Comparison of ENCODE assay signal across 9 cellular contexts in the genomic region with DNA sequence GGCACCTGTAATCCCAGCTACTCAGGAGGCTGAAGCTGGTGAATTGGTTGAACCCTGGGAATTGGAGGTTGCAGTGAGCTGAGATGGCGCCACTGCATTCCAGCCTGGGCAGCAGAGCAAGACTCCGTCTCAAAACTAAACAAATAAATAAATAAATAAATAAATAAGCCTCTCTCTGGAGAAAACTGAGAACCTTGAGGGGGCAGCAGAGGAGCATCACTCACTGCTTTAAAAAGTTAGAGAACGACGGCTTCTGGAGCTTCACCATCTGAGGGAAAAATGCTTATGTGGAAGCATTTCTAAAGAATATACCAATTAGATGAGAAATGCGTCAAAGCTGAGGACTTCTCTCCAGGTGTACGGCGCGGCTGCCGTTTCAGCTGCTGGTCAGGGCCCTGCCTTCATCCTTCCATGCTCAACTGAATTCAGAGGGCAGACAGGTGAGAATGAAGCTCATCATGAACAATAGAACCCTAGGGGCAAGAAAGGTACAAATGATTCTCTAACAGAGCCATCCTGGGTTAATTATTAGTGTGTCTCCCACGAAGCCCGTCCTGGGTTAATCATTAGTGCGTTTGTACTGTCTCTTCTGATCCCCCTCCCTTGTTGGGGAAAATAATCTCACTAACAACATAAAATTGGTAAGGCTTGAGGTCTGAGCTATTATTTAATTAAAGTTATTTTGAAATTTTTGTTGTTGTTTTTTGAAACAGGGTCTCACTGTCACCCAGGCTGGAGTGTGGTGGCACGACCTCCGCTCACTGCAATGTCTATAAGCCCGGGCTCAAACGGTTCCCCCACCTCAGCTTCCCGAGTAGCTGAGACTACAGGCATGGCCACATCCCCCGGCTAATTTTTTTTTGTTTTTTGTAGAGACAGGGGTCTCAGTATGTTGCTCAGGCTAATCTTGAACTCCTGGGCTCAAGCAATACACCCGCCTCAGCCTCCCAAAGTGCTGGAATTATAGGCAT.
DNase-seq lines count a peak whose midpoint lies in the region; ATAC-seq, FAIRE-seq and TF ChIP-seq lines count a peak whose summit lies in the region.
"Had no signal": no experiment of that assay in that cellular context is flagged by ENCODE, and none has a peak within 500 bp of the region (broad histone marks: within the 10 kb centered on the region; RNA-seq: fewer than 3 reads in every experiment).

No MANE protein-coding gene starts in this region.

- peaks cover 5% of the 10 kb centered on the region for H3K4me1 Mint-ChIP-seq in astrocyte (ENCODE audit: low read depth, unreplicated experiment)
- no peaks in the 10 kb centered on the region for H3K4me1 Mint-ChIP-seq in immature natural killer cell
- H3K4me1 Mint-ChIP-seq: naive B cell had no signal

- no peaks in the 10 kb centered on the region for H3K4me1 ChIP-seq in astrocyte (ENCODE audit: insufficient read depth, low read length)
- H3K4me1 ChIP-seq in liver (ENCODE audit: control insufficient read depth in 4 of 4, insufficient read depth in 4 of 4, low read length in 3 of 4) = peaks cover 3 to 15% (median 8%) of the 10 kb centered on the region in 4 donors

- no peak overlapping the region for H3K27ac Mint-ChIP-seq in astrocyte (ENCODE audit: unreplicated experiment)
- no peak overlapping the region for H3K27ac Mint-ChIP-seq in immature natural killer cell
- H3K27ac Mint-ChIP-seq: naive B cell had no signal

- ATAC-seq in GM19324 (IDR thresholded peaks at IDR 0.05; ENCODE audit: low FRiP score, unreplicated experiment) = no peak
- no peak for ATAC-seq in GM18520 (IDR thresholded peaks at IDR 0.05; ENCODE audit: unreplicated experiment)
- no peak for ATAC-seq in HG03565 (IDR thresholded peaks at IDR 0.05; ENCODE audit: unreplicated experiment)

- no peak overlapping the region for H3K27ac ChIP-seq in C4-2B
- H3K27ac ChIP-seq in astrocyte (ENCODE audit: low read depth, low read length) = no peak overlapping the region
- H3K27ac ChIP-seq in liver (ENCODE audit: low read depth in 1 of 2, low read length in 2 of 2) = peak overlapping the region; percentile 39 to 54

- no peaks in the 10 kb centered on the region for H3K36me3 ChIP-seq in astrocyte (ENCODE audit: insufficient read depth, low read length)
- no peaks in the 10 kb centered on the region for H3K36me3 ChIP-seq in liver (ENCODE audit: control insufficient read depth in 4 of 4, insufficient read depth in 3 of 4, low read depth in 1 of 4, low read length in 3 of 4)

- H3K27me3 ChIP-seq in astrocyte (ENCODE audit: insufficient read depth, low read length) (no peaks in the 10 kb centered on the region), liver (ENCODE audit: control insufficient read depth in 4 of 4, insufficient read depth in 4 of 4, low read length in 3 of 4) (no peaks in the 10 kb centered on the region)

- H3K36me3 Mint-ChIP-seq in astrocyte (ENCODE audit: low read depth, unreplicated experiment) (no peaks in the 10 kb centered on the region), immature natural killer cell (no peaks in the 10 kb centered on the region)
- H3K36me3 Mint-ChIP-seq: naive B cell had no signal

- H3K27me3 Mint-ChIP-seq in astrocyte (ENCODE audit: low read depth, unreplicated experiment) (peaks cover 5% of the 10 kb centered on the region), immature natural killer cell (ENCODE audit: low read depth in 3 of 3) (no peaks in the 10 kb centered on the region)

- peak; percentile 32 for DNase-seq in HuH-7 (ENCODE audit: low spot score)
- peak; percentile 25 for DNase-seq in astrocyte (ENCODE audit: low read depth)
- no peak for DNase-seq in immature natural killer cell
- DNase-seq: naive B cell had no signal

- H3K9ac ChIP-seq in astrocyte (ENCODE audit: low read length) = no peak overlapping the region
- H3K9ac ChIP-seq in liver (ENCODE audit: low read depth in 1 of 2, low read length in 2 of 2) = no peak overlapping the region

- peak; percentile 68 to 69 for TF ChIP-seq RAD21 in liver (IDR thresholded peaks at IDR 0.05)

- 24% methylated on average over 19 of the region's 19 CpGs for WGBS in liver

- no peak for FAIRE-seq in astrocyte (lab: Jason Lieb, UNC)

- H3K4me3 ChIP-seq in astrocyte (ENCODE audit: insufficient read depth, low read depth, low read length) (no peak overlapping the region), liver (ENCODE audit: low read depth in 1 of 3, low read length in 3 of 3) (peak overlapping the region in 2 of 3 donors; percentile 13 to 33)

- H3K79me2 ChIP-seq in astrocyte (ENCODE audit: insufficient read depth, low read length) = no peaks in the 10 kb centered on the region

- H3K4me2 ChIP-seq in astrocyte (ENCODE audit: low read length) = no peak overlapping the region

- H3K9me3 Mint-ChIP-seq in astrocyte (ENCODE audit: unreplicated experiment) (peaks cover 2% of the 10 kb centered on the region), immature natural killer cell (no peaks in the 10 kb centered on the region)
- H3K9me3 Mint-ChIP-seq: naive B cell had no signal

- no peak overlapping the region for H3K4me3 Mint-ChIP-seq in astrocyte (ENCODE audit: unreplicated experiment)
- H3K4me3 Mint-ChIP-seq in immature natural killer cell = no peak overlapping the region
- H3K4me3 Mint-ChIP-seq: naive B cell had no signal

- TF ChIP-seq CTCF in C4-2B (conservative IDR thresholded peaks at IDR 0.05) = peak; percentile 39
- TF ChIP-seq CTCF in astrocyte (IDR thresholded peaks at IDR 0.05; ENCODE audit: insufficient read depth, low read depth, low read length) = peak; percentile 33
- peak; percentile 17 for TF ChIP-seq CTCF in liver (IDR thresholded peaks at IDR 0.05; ENCODE audit: low read depth, low read length, missing input control)

- no peaks in the 10 kb centered on the region for H4K20me1 ChIP-seq in astrocyte (ENCODE audit: insufficient read depth, low read length)

- peak overlapping the region; percentile 39 for H2AFZ ChIP-seq in astrocyte (ENCODE audit: low read depth, low read length)

- H3K9me3 ChIP-seq in astrocyte (ENCODE audit: insufficient read depth, low read depth, low read length) (no peaks in the 10 kb centered on the region), liver (ENCODE audit: control insufficient read depth in 4 of 4, low read length in 3 of 4) (no peaks in the 10 kb centered on the region)

TF ChIP-seq in liver, 16 proteins besides CTCF, POLR2A, EP300 and RAD21 (continues in another document):
- TF ChIP-seq FOXA2 (IDR thresholded peaks at IDR 0.05) = no peak
- TF ChIP-seq YY1 (IDR thresholded peaks at IDR 0.05) = peak; percentile 37
- TF ChIP-seq HNF4G (IDR thresholded peaks at IDR 0.05) = no peak
- no peak for TF ChIP-seq NR2F2 (IDR thresholded peaks at IDR 0.05)
- peak in 1 of 2 donors; percentile 39 for TF ChIP-seq JUND (IDR thresholded peaks at IDR 0.05)
- TF ChIP-seq, protein P1, sequence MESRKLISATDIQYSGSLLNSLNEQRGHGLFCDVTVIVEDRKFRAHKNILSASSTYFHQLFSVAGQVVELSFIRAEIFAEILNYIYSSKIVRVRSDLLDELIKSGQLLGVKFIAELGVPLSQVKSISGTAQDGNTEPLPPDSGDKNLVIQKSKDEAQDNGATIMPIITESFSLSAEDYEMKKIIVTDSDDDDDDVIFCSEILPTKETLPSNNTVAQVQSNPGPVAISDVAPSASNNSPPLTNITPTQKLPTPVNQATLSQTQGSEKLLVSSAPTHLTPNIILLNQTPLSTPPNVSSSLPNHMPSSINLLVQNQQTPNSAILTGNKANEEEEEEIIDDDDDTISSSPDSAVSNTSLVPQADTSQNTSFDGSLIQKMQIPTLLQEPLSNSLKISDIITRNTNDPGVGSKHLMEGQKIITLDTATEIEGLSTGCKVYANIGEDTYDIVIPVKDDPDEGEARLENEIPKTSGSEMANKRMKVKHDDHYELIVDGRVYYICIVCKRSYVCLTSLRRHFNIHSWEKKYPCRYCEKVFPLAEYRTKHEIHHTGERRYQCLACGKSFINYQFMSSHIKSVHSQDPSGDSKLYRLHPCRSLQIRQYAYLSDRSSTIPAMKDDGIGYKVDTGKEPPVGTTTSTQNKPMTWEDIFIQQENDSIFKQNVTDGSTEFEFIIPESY (IDR thresholded peaks at IDR 0.05) = no peak
- TF ChIP-seq, protein P2, sequence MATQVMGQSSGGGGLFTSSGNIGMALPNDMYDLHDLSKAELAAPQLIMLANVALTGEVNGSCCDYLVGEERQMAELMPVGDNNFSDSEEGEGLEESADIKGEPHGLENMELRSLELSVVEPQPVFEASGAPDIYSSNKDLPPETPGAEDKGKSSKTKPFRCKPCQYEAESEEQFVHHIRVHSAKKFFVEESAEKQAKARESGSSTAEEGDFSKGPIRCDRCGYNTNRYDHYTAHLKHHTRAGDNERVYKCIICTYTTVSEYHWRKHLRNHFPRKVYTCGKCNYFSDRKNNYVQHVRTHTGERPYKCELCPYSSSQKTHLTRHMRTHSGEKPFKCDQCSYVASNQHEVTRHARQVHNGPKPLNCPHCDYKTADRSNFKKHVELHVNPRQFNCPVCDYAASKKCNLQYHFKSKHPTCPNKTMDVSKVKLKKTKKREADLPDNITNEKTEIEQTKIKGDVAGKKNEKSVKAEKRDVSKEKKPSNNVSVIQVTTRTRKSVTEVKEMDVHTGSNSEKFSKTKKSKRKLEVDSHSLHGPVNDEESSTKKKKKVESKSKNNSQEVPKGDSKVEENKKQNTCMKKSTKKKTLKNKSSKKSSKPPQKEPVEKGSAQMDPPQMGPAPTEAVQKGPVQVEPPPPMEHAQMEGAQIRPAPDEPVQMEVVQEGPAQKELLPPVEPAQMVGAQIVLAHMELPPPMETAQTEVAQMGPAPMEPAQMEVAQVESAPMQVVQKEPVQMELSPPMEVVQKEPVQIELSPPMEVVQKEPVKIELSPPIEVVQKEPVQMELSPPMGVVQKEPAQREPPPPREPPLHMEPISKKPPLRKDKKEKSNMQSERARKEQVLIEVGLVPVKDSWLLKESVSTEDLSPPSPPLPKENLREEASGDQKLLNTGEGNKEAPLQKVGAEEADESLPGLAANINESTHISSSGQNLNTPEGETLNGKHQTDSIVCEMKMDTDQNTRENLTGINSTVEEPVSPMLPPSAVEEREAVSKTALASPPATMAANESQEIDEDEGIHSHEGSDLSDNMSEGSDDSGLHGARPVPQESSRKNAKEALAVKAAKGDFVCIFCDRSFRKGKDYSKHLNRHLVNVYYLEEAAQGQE (IDR thresholded peaks at IDR 0.05) = peak; percentile 75
- no peak for TF ChIP-seq EGR1 (IDR thresholded peaks at IDR 0.05; ENCODE audit: low read depth in 2 of 2)
- TF ChIP-seq GABPA (IDR thresholded peaks at IDR 0.05 in 1 of 2, conservative IDR thresholded peaks at IDR 0.05 in 1 of 2) = no peak
- TF ChIP-seq TAF1 (conservative IDR thresholded peaks at IDR 0.05) = peak; percentile 26
- TF ChIP-seq RXRA (IDR thresholded peaks at IDR 0.05) = peak in 1 of 2 donors; percentile 63
- TF ChIP-seq HNF4A (conservative IDR thresholded peaks at IDR 0.05) = peak; percentile 40 to 57
- TF ChIP-seq, protein P3, sequence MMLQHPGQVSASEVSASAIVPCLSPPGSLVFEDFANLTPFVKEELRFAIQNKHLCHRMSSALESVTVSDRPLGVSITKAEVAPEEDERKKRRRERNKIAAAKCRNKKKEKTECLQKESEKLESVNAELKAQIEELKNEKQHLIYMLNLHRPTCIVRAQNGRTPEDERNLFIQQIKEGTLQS (IDR thresholded peaks at IDR 0.05) = no peak

Comparison
In these comparisons a context has a peak if more than half of its experiments do, and no peak if none do; other contexts are left out.
1. H3K27ac ChIP-seq: peak in liver (2 of 2); none in C4-2B (single experiment) and astrocyte (single experiment).
2. DNase-seq: peak in HuH-7 (single experiment) and astrocyte (single experiment); none in immature natural killer cell (0 of 3).
3. Peak in every context shown above with its lines, with median percentiles within 50 percentile points of each other: CTCF ChIP-seq.